In genomic region chr3:71051893-71052687, GRCh38 we compare ENCODE assay signal across 1 cellular context.
TF ChIP-seq lines count a peak whose summit lies in the region.

No MANE protein-coding gene starts in this region.

TF ChIP-seq in K562, 482 proteins besides CTCF, POLR2A, EP300 and RAD21 (continued from another document):
- TF ChIP-seq THRB (CRISPR knock-in tag; conservative IDR thresholded peaks at IDR 0.05) (no peak), CEBPB (tag; IDR thresholded peaks at IDR 0.05) (peak; percentile 88), MEIS2 (IDR thresholded peaks at IDR 0.05; ENCODE audit: partially characterized antibody) (peak; percentile 71), TEAD4 (IDR thresholded peaks at IDR 0.05; ENCODE audit: low read length) (no peak), TEAD4 (CRISPR knock-in tag; IDR thresholded peaks at IDR 0.05; ENCODE audit: borderline replicate concordance) (no peak)
TF ChIP-seq in K562: peak in this region for 5.
